8 cellular contexts compared by ENCODE assay signal in genomic region chr5:6633469-6634326, GRCh38. TPM values are rescaled to one million over a fixed set of nuclear protein-coding genes. Genes with fewer than 3 reads are reported as not detected.
DNase-seq lines count a peak whose midpoint lies in the region; ATAC-seq, FAIRE-seq and TF ChIP-seq lines count a peak whose summit lies in the region.

No MANE protein-coding gene starts in this region.

- peak; percentile 68 to 70 for ATAC-seq in activated T-cell treated with anti-CD3 and anti-CD28 coated beads, Interleukin-2, amount 50 U/mL, for 72 hours (replicated peaks in 1 of 2)
- ATAC-seq in Right ventricle myocardium superior (ENCODE audit: poor library complexity) (peak; percentile 76), pancreas (peak; percentile 65 to 75 (median 72))

- intact Hi-C loops in Right ventricle myocardium superior (cut with DNase I): loop anchor here (2.0 to 5.0 kb wide), 2 partner anchors 79 to 114 kb away; partner anchors contain the start of gene TENT4A
- intact Hi-C loops in pancreas (cut with DNase I): loop anchor here in 2 of 3 donors (10.0 kb wide), 3 partner anchors 51 to 111 kb away; partner anchors contain the start of gene TENT4A (in 1 of the 2)

- H3K9me3 ChIP-seq in ES-I3 (ENCODE audit: control insufficient read depth, insufficient read depth, low read length) (no peaks in the 10 kb centered on the region), MM.1S (replicated peaks; ENCODE audit: insufficient read depth, low read length) (no peaks in the 10 kb centered on the region), pancreas (no peaks in the 10 kb centered on the region)

- peak overlapping the region; percentile 70 for H3K9ac ChIP-seq in ES-I3 (ENCODE audit: low read depth, low read length)
- H3K9ac ChIP-seq in MM.1S (ENCODE audit: low read length): peak overlapping the region; percentile 96

- peak overlapping the region; percentile 69 for H3K4me3 ChIP-seq in MM.1S (ENCODE audit: low read length)
- peak overlapping the region; percentile 73 to 100 (median 93) for H3K4me3 ChIP-seq in pancreas

- no peaks in the 10 kb centered on the region for H3K9me3 Mint-ChIP-seq in HFFc6
- no peaks in the 10 kb centered on the region for H3K9me3 Mint-ChIP-seq in activated T-cell treated with anti-CD3 and anti-CD28 coated beads, Interleukin-2, amount 50 U/mL, for 72 hours

- no peaks in the 10 kb centered on the region for H3K9me2 ChIP-seq in MM.1S (replicated peaks; ENCODE audit: insufficient read depth, low read length)

- H4K20me1 ChIP-seq in MM.1S (ENCODE audit: insufficient read depth, low read length): peaks cover 7% of the 10 kb centered on the region; the same call in 1 of the 2 replicates

- no peaks in the 10 kb centered on the region; the same call in 1 of the 2 replicates for H3K27me3 Mint-ChIP-seq in HFFc6 (ENCODE audit: insufficient read depth)
- H3K27me3 Mint-ChIP-seq in activated T-cell treated with anti-CD3 and anti-CD28 coated beads, Interleukin-2, amount 50 U/mL, for 72 hours (ENCODE audit: low read depth): no peaks in the 10 kb centered on the region

- WGBS in pancreas, 2 donors: 1% methylated on average over 73 to 80 of the region's 80 CpGs

- no peak for FAIRE-seq in pancreas (lab: Jason Lieb, UNC)

- H3K4me1 ChIP-seq in ES-I3 (ENCODE audit: insufficient read depth, low read length) (peaks cover 3% of the 10 kb centered on the region; the same call in 1 of the 2 replicates), MM.1S (ENCODE audit: low read length) (peaks cover 10% of the 10 kb centered on the region), pancreas (peaks cover 0 to 12% (median 0%) of the 10 kb centered on the region in 3 donors)

- H3K36me3 ChIP-seq in ES-I3 (ENCODE audit: insufficient read depth, low read length) (peaks cover 15% of the 10 kb centered on the region), MM.1S (replicated peaks; ENCODE audit: insufficient read depth, low read length) (0 out of 2 replicates have a peak, but pooled peaks cover 8% of the 10 kb centered on the region), pancreas (peaks cover 0 to 9% (median 2%) of the 10 kb centered on the region in 3 donors)

- TF ChIP-seq CTCF in HFFc6 (IDR thresholded peaks at IDR 0.05) (no peak), MM.1S (IDR thresholded peaks at IDR 0.05; ENCODE audit: low read length) (0 out of 2 replicates have a peak, but pooled peaks have one; percentile 9), pancreas (IDR thresholded peaks at IDR 0.05) (no peak)

- H3K4me1 Mint-ChIP-seq in HFFc6 (ENCODE audit: low read depth): peaks cover 44% of the 10 kb centered on the region
- peaks cover 35% of the 10 kb centered on the region for H3K4me1 Mint-ChIP-seq in activated T-cell treated with anti-CD3 and anti-CD28 coated beads, Interleukin-2, amount 50 U/mL, for 72 hours (ENCODE audit: low read depth)

- H3K27ac ChIP-seq in MM.1S (ENCODE audit: low read length): peak overlapping the region; percentile 82; the same call in 1 of the 2 replicates
- peak overlapping the region; percentile 96 to 99 (median 98) for H3K27ac ChIP-seq in pancreas

- peak overlapping the region; percentile 96 for H3K4me2 ChIP-seq in MM.1S (ENCODE audit: low read depth, low read length)

- H3K79me2 ChIP-seq in MM.1S (ENCODE audit: low read length): peaks cover 66% of the 10 kb centered on the region

- DNase-seq in A172 (ENCODE audit: low spot score) (peak; percentile 11), HFFc6 (peak; percentile 21), MM.1S (no peak), Right ventricle myocardium superior (no peak), pancreas (peak in 1 of 6 donors; percentile 83), DMS114 treated with DMSO at 0.1 percent for 48 hours (lab: John Stamatoyannopoulos, UW; ENCODE audit: unreplicated experiment) (no peak)
- no peak for DNase-seq in activated T-cell treated with anti-CD3 and anti-CD28 coated beads, Interleukin-2, amount 50 U/mL, for 72 hours

- peaks cover 34% of the 10 kb centered on the region for H3K36me3 Mint-ChIP-seq in HFFc6 (ENCODE audit: low read depth)
- H3K36me3 Mint-ChIP-seq in activated T-cell treated with anti-CD3 and anti-CD28 coated beads, Interleukin-2, amount 50 U/mL, for 72 hours (ENCODE audit: insufficient read depth in 2 of 2): peaks cover 13 to 31% of the 10 kb centered on the region in 2 donors

- H3K27me3 ChIP-seq in MM.1S (replicated peaks; ENCODE audit: insufficient read depth, low read length): no peaks in the 10 kb centered on the region
- no peaks in the 10 kb centered on the region for H3K27me3 ChIP-seq in pancreas

- peak overlapping the region; percentile 100 for H3K4me3 Mint-ChIP-seq in HFFc6
- peak overlapping the region; percentile 98 to 100 for H3K4me3 Mint-ChIP-seq in activated T-cell treated with anti-CD3 and anti-CD28 coated beads, Interleukin-2, amount 50 U/mL, for 72 hours

- peak overlapping the region; percentile 73 for H3K27ac Mint-ChIP-seq in HFFc6
- H3K27ac Mint-ChIP-seq in activated T-cell treated with anti-CD3 and anti-CD28 coated beads, Interleukin-2, amount 50 U/mL, for 72 hours: peak overlapping the region; percentile 76

- H2AFZ ChIP-seq in MM.1S (ENCODE audit: low read length): peak overlapping the region; percentile 93

- H3F3A ChIP-seq in MM.1S (ENCODE audit: insufficient read depth, low read length): no peaks in the 10 kb centered on the region

RNA-seq across cellular contexts. Expression of gene SRD5A1, which starts 0.5 kb away (rescaled TPM):
- 51.3 and 62.8 TPM in 2 replicates for total RNA-seq in A172 (2014; rRNA removed; shearing (Covaris generic))
- 10 to 100 TPM; 24.0 to 28.5 (median 26.6) TPM for total RNA-seq in HFFc6 (2021; fragmentation: NEBNext Ultra II Directional; extraction: Animal tissue kit (Norgen Biotek cat#: 25700))
- 10 to 100 TPM; 16.4 to 22.8 TPM for total RNA-seq in activated T-cell treated with anti-CD3 and anti-CD28 coated beads, Interleukin-2, amount 50 U/mL, for 72 hours
- 2.1 TPM for total RNA-seq in Right ventricle myocardium superior
- total RNA-seq in pancreas: 1 to 10 TPM; 3.0 to 8.2 (median 6.8) TPM
- polyA plus RNA-seq in pancreas: 1 to 10 TPM; 3.2 to 6.3 TPM

RNA-seq across cellular contexts. Expression of gene NSUN2, which starts 0.9 kb away (rescaled TPM):
- 78.1 and 95.3 TPM in 2 replicates for total RNA-seq in A172 (2014; rRNA removed; shearing (Covaris generic))
- 10 to 100 TPM; 59.9 to 67.7 (median 60.5) TPM for total RNA-seq in HFFc6 (2021; fragmentation: NEBNext Ultra II Directional; extraction: Animal tissue kit (Norgen Biotek cat#: 25700))
- 10 to 100 TPM; 78.7 to 79.0 TPM for total RNA-seq in activated T-cell treated with anti-CD3 and anti-CD28 coated beads, Interleukin-2, amount 50 U/mL, for 72 hours
- total RNA-seq in Right ventricle myocardium superior: 30.1 TPM
- total RNA-seq in pancreas: 10 to 100 TPM; 15.6 to 25.2 (median 19.4) TPM
- polyA plus RNA-seq in pancreas: 10 to 100 TPM; 23.6 to 56.4 TPM

Comparison
In these comparisons a context has a peak if more than half of its experiments do, and no peak if none do; other contexts are left out.
1. DNase-seq: peak in A172 (single experiment) and HFFc6 (single experiment); none in MM.1S (single experiment), activated T-cell treated with anti-CD3 and anti-CD28 coated beads, Interleukin-2, amount 50 U/mL, for 72 hours (0 of 2), Right ventricle myocardium superior (single experiment) and DMS114 treated with DMSO at 0.1 percent for 48 hours (single experiment).
2. Peak in every context shown above with its lines, with median percentiles within 50 percentile points of each other: ATAC-seq.